In the genomic region with DNA sequence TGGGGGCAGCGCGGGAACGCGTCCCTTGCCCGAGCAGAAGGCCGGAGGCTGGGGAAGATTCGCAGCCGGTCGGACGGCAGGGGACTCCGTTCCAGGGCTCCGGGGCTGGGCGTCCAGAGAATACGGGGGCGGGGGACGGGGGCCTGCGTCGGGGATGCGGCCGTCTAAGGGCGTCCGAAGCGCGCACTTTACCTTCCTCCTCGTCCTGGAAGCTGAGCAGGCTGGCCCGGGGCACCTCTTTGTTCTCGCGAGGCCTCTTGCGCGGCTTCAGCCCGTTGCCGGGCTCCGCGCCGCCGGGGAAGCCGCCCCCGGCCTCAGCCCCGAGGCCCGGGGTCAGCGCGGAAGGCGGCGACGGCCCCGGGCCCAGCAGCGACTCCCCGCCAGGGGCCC, we compare ENCODE assay signal across 8 cellular contexts. TPM values are rescaled to one million over a fixed set of nuclear protein-coding genes. Genes with fewer than 3 reads are reported as not detected.
DNase-seq lines count a peak whose midpoint lies in the region; ATAC-seq and TF ChIP-seq lines count a peak whose summit lies in the region.

No MANE protein-coding gene starts in this region.

- H3K4me3 ChIP-seq in muscle layer of duodenum (ENCODE audit: low read depth in 1 of 2, low read length in 2 of 2) (peak overlapping the region; percentile 86 to 89), tibial artery (peak overlapping the region; percentile 61 to 91)

- H3K27me3 ChIP-seq in muscle layer of duodenum (ENCODE audit: low read depth, low read length) (no peaks in the 10 kb centered on the region), tibial artery (no peaks in the 10 kb centered on the region)

- no peaks in the 10 kb centered on the region for H3K27me3 Mint-ChIP-seq in activated CD8-positive, alpha-beta T cell treated with anti-CD3 and anti-CD28 coated beads, Interleukin-2, amount 10 ng/mL, durations not matched to agents 7 days and 5 days (ENCODE audit: low read depth)

- peak; percentile 33 for ATAC-seq in HG02571 (IDR thresholded peaks at IDR 0.05; ENCODE audit: unreplicated experiment)
- peak; percentile 59 for ATAC-seq in activated CD8-positive, alpha-beta T cell treated with anti-CD3 and anti-CD28 coated beads, Interleukin-2, amount 10 ng/mL, durations not matched to agents 7 days and 5 days

- H3K27ac ChIP-seq in epithelial cell of prostate (peak overlapping the region; percentile 85), muscle layer of duodenum (ENCODE audit: low read length) (peak overlapping the region; percentile 93), tibial artery (peak overlapping the region; percentile 85 to 91)

- H3K9me3 ChIP-seq in muscle layer of duodenum (ENCODE audit: control insufficient read depth in 1 of 2, low read length in 2 of 2) = no peaks in the 10 kb centered on the region
- no peaks in the 10 kb centered on the region for H3K9me3 ChIP-seq in tibial artery

- intact Hi-C loops in tibial artery (cut with DNase I; ENCODE audit: low total_unique reads) = loop anchor here (10.0 kb wide), 1 partner anchor 156 kb away; a partner anchor contains a TSS

- no peak for TF ChIP-seq CTCF in tibial artery (IDR thresholded peaks at IDR 0.05)

- peak overlapping the region; percentile 94 for H3K27ac Mint-ChIP-seq in activated CD8-positive, alpha-beta T cell treated with anti-CD3 and anti-CD28 coated beads, Interleukin-2, amount 10 ng/mL, durations not matched to agents 7 days and 5 days

- H3K4me1 ChIP-seq in muscle layer of duodenum (ENCODE audit: control insufficient read depth in 1 of 2, insufficient read depth in 2 of 2, low read length in 2 of 2) = peaks cover 19 to 34% of the 10 kb centered on the region in 2 donors
- peaks cover 0 to 39% (median 22%) of the 10 kb centered on the region in 4 donors for H3K4me1 ChIP-seq in tibial artery

- no peaks in the 10 kb centered on the region for H3K9me3 Mint-ChIP-seq in activated CD8-positive, alpha-beta T cell treated with anti-CD3 and anti-CD28 coated beads, Interleukin-2, amount 10 ng/mL, durations not matched to agents 7 days and 5 days (ENCODE audit: insufficient read depth)

- H3K36me3 ChIP-seq in muscle layer of duodenum (ENCODE audit: control insufficient read depth in 1 of 2, insufficient read depth in 2 of 2, low read length in 2 of 2) = no peaks in the 10 kb centered on the region
- peaks cover 0 to 6% (median 0%) of the 10 kb centered on the region in 3 donors for H3K36me3 ChIP-seq in tibial artery

- H3K4me3 Mint-ChIP-seq in activated CD8-positive, alpha-beta T cell treated with anti-CD3 and anti-CD28 coated beads, Interleukin-2, amount 10 ng/mL, durations not matched to agents 7 days and 5 days = peak overlapping the region; percentile 96

- peaks cover 50% of the 10 kb centered on the region for H3K4me1 Mint-ChIP-seq in activated CD8-positive, alpha-beta T cell treated with anti-CD3 and anti-CD28 coated beads, Interleukin-2, amount 10 ng/mL, durations not matched to agents 7 days and 5 days (ENCODE audit: low read depth)

- POLR2A ChIA-PET in activated CD8-positive, alpha-beta T cell treated with anti-CD3 and anti-CD28 coated beads, Interleukin-2, amount 10 ng/mL, durations not matched to agents 7 days and 5 days (lab: Charles Lee) = interaction anchor here (0.6 to 3.6 kb wide), 15 partner anchors 8 to 1354 kb away, joined by 3 to 31 read pairs (median 3); a partner anchor contains a TSS

- DNase-seq in activated naive CD4-positive, alpha-beta T cell (lab: John Stamatoyannopoulos, UW) = peak in 3 of 4 experiments; percentile 22 to 47 (median 42)
- DNase-seq in activated naive CD4-positive, alpha-beta T cell treated with anti-CD3 and anti-CD28 coated beads, Interleukin-2, amount 50 U/mL, for 16 hours = no peak
- DNase-seq in NCI-H1048 (lab: John Stamatoyannopoulos, UW) (peak; percentile 20), epithelial cell of prostate (ENCODE audit: low read depth, low spot score) (no peak), tibial artery (peak; percentile 47 to 80)
- DNase-seq in activated CD8-positive, alpha-beta T cell treated with anti-CD3 and anti-CD28 coated beads, Interleukin-2, amount 10 ng/mL, durations not matched to agents 7 days and 5 days = peak; percentile 72

- CTCF ChIA-PET in activated CD8-positive, alpha-beta T cell treated with anti-CD3 and anti-CD28 coated beads, Interleukin-2, amount 10 ng/mL, durations not matched to agents 7 days and 5 days (lab: Charles Lee) = interaction anchor here (0.6 to 2.5 kb wide), 18 partner anchors 15 to 709 kb away, joined by 3 to 20 read pairs (median 4); a partner anchor contains a TSS

- peaks cover 40% of the 10 kb centered on the region for H3K36me3 Mint-ChIP-seq in activated CD8-positive, alpha-beta T cell treated with anti-CD3 and anti-CD28 coated beads, Interleukin-2, amount 10 ng/mL, durations not matched to agents 7 days and 5 days (ENCODE audit: low read depth)

RNA-seq across cellular contexts. Expression of a gene that starts 0.4 kb away (rescaled TPM):
- total RNA-seq in activated CD8-positive, alpha-beta T cell treated with anti-CD3 and anti-CD28 coated beads, Interleukin-2, amount 10 ng/mL, durations not matched to agents 7 days and 5 days = 10 to 100 TPM; 48.4 to 52.7 TPM

RNA-seq across cellular contexts. Expression of a gene that starts 43.3 kb away (rescaled TPM):
- 10 to 100 TPM; 16.0 to 21.8 TPM for total RNA-seq in activated CD8-positive, alpha-beta T cell treated with anti-CD3 and anti-CD28 coated beads, Interleukin-2, amount 10 ng/mL, durations not matched to agents 7 days and 5 days

Comparison
In these comparisons a context has a peak if more than half of its experiments do, and no peak if none do; other contexts are left out.
1. DNase-seq: peak in activated naive CD4-positive, alpha-beta T cell (3 of 4), NCI-H1048 (single experiment), activated CD8-positive, alpha-beta T cell treated with anti-CD3 and anti-CD28 coated beads, Interleukin-2, amount 10 ng/mL, durations not matched to agents 7 days and 5 days (single experiment) and tibial artery (2 of 2); none in activated naive CD4-positive, alpha-beta T cell treated with anti-CD3 and anti-CD28 coated beads, Interleukin-2, amount 50 U/mL, for 16 hours (single experiment) and epithelial cell of prostate (single experiment).
2. Peak in every context shown above with its lines, with median percentiles within 50 percentile points of each other: H3K27ac ChIP-seq.